1 cellular context compared by ENCODE assay signal in genomic region chr15:95416576-95416975, GRCh38.
TF ChIP-seq lines count a peak whose summit lies in the region.

No MANE protein-coding gene starts in this region.

TF ChIP-seq in GM23338, 12 proteins besides CTCF, POLR2A, EP300 and RAD21 (continued from another document):
- TF ChIP-seq ZNF462 (CRISPR knock-in tag; IDR thresholded peaks at IDR 0.05) (no peak), ZNF114 (CRISPR knock-in tag; IDR thresholded peaks at IDR 0.05) (no peak), ETS1 (IDR thresholded peaks at IDR 0.05) (no peak), CREB1 (CRISPR knock-in tag; IDR thresholded peaks at IDR 0.05; ENCODE audit: low read depth) (no peak), ZNF331 (CRISPR knock-in tag; IDR thresholded peaks at IDR 0.05; ENCODE audit: low read depth) (no peak), NANOG (IDR thresholded peaks at IDR 0.05; ENCODE audit: borderline replicate concordance) (no peak), EZH2 (IDR thresholded peaks at IDR 0.05; ENCODE audit: low read depth, unreplicated experiment) (no peak), EZH2phosphoT487 (IDR thresholded peaks at IDR 0.05; ENCODE audit: unreplicated experiment) (no peak)
